8 cellular contexts compared by ENCODE assay signal in genomic region chr3:48594431-48595049, GRCh38. TPM values are rescaled to one million over a fixed set of nuclear protein-coding genes. Genes with fewer than 3 reads are reported as not detected.
DNase-seq lines count a peak whose midpoint lies in the region; FAIRE-seq and TF ChIP-seq lines count a peak whose summit lies in the region.

No MANE protein-coding gene starts in this region.

- H3K9me3 ChIP-seq in SJSA1 (replicated peaks) = no peaks in the 10 kb centered on the region

- in situ Hi-C loops in GM13977 (cut with MboI; ENCODE audit: low pct_unique_long_range_greater_than_20kb, low sequenced_read_pairs, unreplicated experiment) = no loop called here

- TF ChIP-seq CTCF in foreskin fibroblast (IDR thresholded peaks at IDR 0.05; ENCODE audit: low read depth, low read length) (no peak), retinal pigment epithelial cell (conservative IDR thresholded peaks at IDR 0.05; ENCODE audit: low read depth, low read length) (no peak), GM13977 (IDR thresholded peaks at IDR 0.05; ENCODE audit: extremely low read depth, insufficient read depth, missing control alignments) (no peak)

- peak overlapping the region; percentile 75 for H3K27ac ChIP-seq in SJSA1

- DNase-seq in DMS53 (lab: John Stamatoyannopoulos, UW) = peak; percentile 55
- peak; percentile 36 to 58 for DNase-seq in SJSA1 (ENCODE audit: low read depth in 1 of 2, low spot score in 2 of 2)
- DNase-seq in foreskin fibroblast = peak; percentile 62 to 82
- DNase-seq in retinal pigment epithelial cell (ENCODE audit: low read depth) = no peak
- no peak for DNase-seq in NCI-H82 (lab: John Stamatoyannopoulos, UW)
- no peak for DNase-seq in NCI-H2107 treated with DMSO at 0.1 percent for 48 hours (lab: John Stamatoyannopoulos, UW; ENCODE audit: unreplicated experiment)
- no peak for DNase-seq in frontal cortex (ENCODE audit: low spot score in 2 of 2)
- DNase-seq in GM13977 (ENCODE audit: low spot score) = no peak

- H3K27me3 ChIP-seq in SJSA1 (replicated peaks) = no peaks in the 10 kb centered on the region

- H3K36me3 ChIP-seq in SJSA1 = peaks cover 80% of the 10 kb centered on the region

- FAIRE-seq in frontal cortex (lab: Jason Lieb, UNC) = no peak

- peaks cover 76% of the 10 kb centered on the region for H3K4me1 ChIP-seq in SJSA1 (replicated peaks)

- peak overlapping the region; percentile 71 for H3K4me3 ChIP-seq in SJSA1
- H3K4me3 ChIP-seq in foreskin fibroblast (ENCODE audit: low read depth in 1 of 2, low read length in 2 of 2) = peak overlapping the region; percentile 62 to 63
- peak overlapping the region; percentile 45 for H3K4me3 ChIP-seq in retinal pigment epithelial cell (ENCODE audit: low read length)

RNA-seq across cellular contexts. Expression of gene COL7A1, which starts 0.6 kb away (rescaled TPM):
- total RNA-seq in SJSA1 (2014; rRNA removed; shearing (Covaris generic)) = 86.6 and 136 TPM in 2 replicates
- total RNA-seq in frontal cortex = 1.2 TPM

RNA-seq across cellular contexts. Expression of gene UQCRC1, which starts 14.9 kb away (rescaled TPM):
- 377 and 397 TPM in 2 replicates for total RNA-seq in SJSA1 (2014; rRNA removed; shearing (Covaris generic))
- total RNA-seq in frontal cortex = 149 TPM

RNA-seq across cellular contexts. Expression of gene TMEM89, which starts 27.0 kb away (rescaled TPM):
- total RNA-seq in SJSA1 (2014; rRNA removed; shearing (Covaris generic)) = not detected in 2 replicates
- not detected for total RNA-seq in frontal cortex

RNA-seq across cellular contexts. Expression of gene UCN2, which starts 31.0 kb away (rescaled TPM):
- 10.1 and 12.1 TPM in 2 replicates for total RNA-seq in SJSA1 (2014; rRNA removed; shearing (Covaris generic))
- not detected for total RNA-seq in frontal cortex

RNA-seq across cellular contexts. Expression of gene PFKFB4, which starts 37.9 kb away (rescaled TPM):
- total RNA-seq in SJSA1 (2014; rRNA removed; shearing (Covaris generic)) = 3.3 and 8.9 TPM in 2 replicates
- 22.0 TPM for total RNA-seq in frontal cortex

Comparison
In these comparisons a context has a peak if more than half of its experiments do, and no peak if none do; other contexts are left out.
1. DNase-seq: peak in DMS53 (single experiment), SJSA1 (2 of 2) and foreskin fibroblast (2 of 2); none in retinal pigment epithelial cell (single experiment), NCI-H82 (single experiment), NCI-H2107 treated with DMSO at 0.1 percent for 48 hours (single experiment), frontal cortex (0 of 2) and GM13977 (single experiment).
2. RNA of gene COL7A1, which starts 0.6 kb away (total RNA-seq): 86.6 to 136 TPM in SJSA1; 1.2 TPM in frontal cortex (single experiment); every median in the first group is over 10 times any median in the second.
3. Peak in every context shown above with its lines, with median percentiles within 50 percentile points of each other: H3K4me3 ChIP-seq.